ENCODE assay signal across 14 cellular contexts in genomic region chr5:153900703-153901395, GRCh38.
DNase-seq lines count a peak whose midpoint lies in the region; ATAC-seq, FAIRE-seq and TF ChIP-seq lines count a peak whose summit lies in the region.
"Had no signal": no experiment of that assay in that cellular context is flagged by ENCODE, and none has a peak within 500 bp of the region (broad histone marks: within the 10 kb centered on the region; RNA-seq: fewer than 3 reads in every experiment).

No MANE protein-coding gene starts in this region.

- no peak overlapping the region for H2BK120ac ChIP-seq in mesenchymal stem cell (ENCODE audit: low read depth, low read length)

- FAIRE-seq in A204.1 (lab: Jason Lieb, UNC): peak; percentile 11

- H3K9me2 ChIP-seq in PC-9 (ENCODE audit: insufficient read depth): no peaks in the 10 kb centered on the region

- H3K4me3 Mint-ChIP-seq in chondrocyte (ENCODE audit: unreplicated experiment): peak overlapping the region; percentile 3
- no peak overlapping the region for H3K4me3 Mint-ChIP-seq in activated naive CD8-positive, alpha-beta T cell treated with anti-CD3 and anti-CD28 coated beads, Interleukin-2, amount 50 U/mL, for 24 hours
- H3K4me3 Mint-ChIP-seq: activated naive CD4-positive, alpha-beta T cell treated with anti-CD3 and anti-CD28 coated beads, Interleukin-2, amount 50 U/mL, for 24 hours; effector memory CD8-positive, alpha-beta T cell; T-helper 2 cell treated with Interferon-gamma antibody and Interleukin-4, amounts not matched to agents 5 μg/mL and 100 μg/mL, for 36 hours had no signal

- no peak overlapping the region for H3K18ac ChIP-seq in mesenchymal stem cell (ENCODE audit: low read depth in 1 of 2, low read length in 2 of 2)

- peaks cover 7% of the 10 kb centered on the region for H3K9me3 Mint-ChIP-seq in chondrocyte (ENCODE audit: low read depth)
- no peaks in the 10 kb centered on the region for H3K9me3 Mint-ChIP-seq in activated naive CD8-positive, alpha-beta T cell treated with anti-CD3 and anti-CD28 coated beads, Interleukin-2, amount 50 U/mL, for 24 hours
- H3K9me3 Mint-ChIP-seq: activated naive CD4-positive, alpha-beta T cell treated with anti-CD3 and anti-CD28 coated beads, Interleukin-2, amount 50 U/mL, for 24 hours; effector memory CD8-positive, alpha-beta T cell; T-helper 2 cell treated with Interferon-gamma antibody and Interleukin-4, amounts not matched to agents 5 μg/mL and 100 μg/mL, for 36 hours had no signal

- H2AFZ ChIP-seq in mesenchymal stem cell (ENCODE audit: low read depth, low read length) (no peak overlapping the region), PC-9 (no peak overlapping the region)

- H3K4me1 ChIP-seq in mesenchymal stem cell (ENCODE audit: control insufficient read depth, insufficient read depth, low read depth, low read length) (peaks cover 3% of the 10 kb centered on the region), PC-9 (replicated peaks; ENCODE audit: insufficient read depth) (no peaks in the 10 kb centered on the region), thyroid gland (no peaks in the 10 kb centered on the region)

- no peaks in the 10 kb centered on the region for H3K79me1 ChIP-seq in mesenchymal stem cell (replicated peaks; ENCODE audit: low read length, poor library complexity, severe bottlenecking)

- no peaks in the 10 kb centered on the region for H3F3A ChIP-seq in PC-9 (ENCODE audit: insufficient read depth, low read depth)

- ATAC-seq in activated naive CD8-positive, alpha-beta T cell treated with anti-CD3 and anti-CD28 coated beads, Interleukin-2, amount 50 U/mL, for 24 hours: no peak
- ATAC-seq: effector memory CD8-positive, alpha-beta T cell; mucosa of descending colon had no signal

- BruUV-seq in PC-9 (replicated peaks; lab: Mats Ljungman, UMichigan): no TSS peak

- intact Hi-C loops in PC-9 (cut with micrococcal nuclease; ENCODE audit: unreplicated experiment): no loop called here
- intact Hi-C loops in thyroid gland (cut with DNase I): no loop called here

- H3K27me3 ChIP-seq in mesenchymal stem cell (ENCODE audit: control insufficient read depth in 1 of 2, insufficient read depth in 1 of 2, low read length in 2 of 2): no peaks in the 10 kb centered on the region
- peaks cover 17% of the 10 kb centered on the region for H3K27me3 ChIP-seq in PC-9 (ENCODE audit: insufficient read depth, low read depth)
- H3K27me3 ChIP-seq in thyroid gland: no peaks in the 10 kb centered on the region

- H3K4me3 ChIP-seq in mesenchymal stem cell (ENCODE audit: insufficient read depth in 1 of 2, low read depth in 1 of 2, low read length in 2 of 2): no peak overlapping the region
- H3K4me3 ChIP-seq in PC-9: no peak overlapping the region
- no peak overlapping the region for H3K4me3 ChIP-seq in thyroid gland (replicated peaks in 1 of 3)
- H3K4me3 ChIP-seq: mucosa of descending colon had no signal

- no peak overlapping the region for H2BK12ac ChIP-seq in mesenchymal stem cell (ENCODE audit: low read length in 2 of 2)

- H3K9me3 ChIP-seq in mesenchymal stem cell (ENCODE audit: control insufficient read depth, low read length) (no peaks in the 10 kb centered on the region), PC-9 (ENCODE audit: insufficient read depth, low read depth) (no peaks in the 10 kb centered on the region), thyroid gland (no peaks in the 10 kb centered on the region)
- H3K9me3 ChIP-seq: mucosa of descending colon had no signal

- no peaks in the 10 kb centered on the region for H3K36me3 Mint-ChIP-seq in chondrocyte (ENCODE audit: low read depth)
- no peaks in the 10 kb centered on the region for H3K36me3 Mint-ChIP-seq in activated naive CD8-positive, alpha-beta T cell treated with anti-CD3 and anti-CD28 coated beads, Interleukin-2, amount 50 U/mL, for 24 hours (ENCODE audit: low read depth)
- H3K36me3 Mint-ChIP-seq: activated naive CD4-positive, alpha-beta T cell treated with anti-CD3 and anti-CD28 coated beads, Interleukin-2, amount 50 U/mL, for 24 hours had no signal

- H3K36me3 ChIP-seq in mesenchymal stem cell (ENCODE audit: control insufficient read depth in 1 of 2, insufficient read depth in 2 of 2, low read depth in 1 of 2, low read length in 2 of 2): no peaks in the 10 kb centered on the region
- no peaks in the 10 kb centered on the region for H3K36me3 ChIP-seq in PC-9 (ENCODE audit: low read depth)
- no peaks in the 10 kb centered on the region for H3K36me3 ChIP-seq in thyroid gland

- H3K79me2 ChIP-seq in PC-9 (ENCODE audit: low read depth): no peaks in the 10 kb centered on the region

- no peaks in the 10 kb centered on the region for H3K27me3 Mint-ChIP-seq in chondrocyte (ENCODE audit: low read depth)
- no peaks in the 10 kb centered on the region for H3K27me3 Mint-ChIP-seq in activated naive CD8-positive, alpha-beta T cell treated with anti-CD3 and anti-CD28 coated beads, Interleukin-2, amount 50 U/mL, for 24 hours

- H2BK5ac ChIP-seq in mesenchymal stem cell (ENCODE audit: low read depth, low read length, poor library complexity, severe bottlenecking): no peak overlapping the region

- H4K8ac ChIP-seq in mesenchymal stem cell (ENCODE audit: low read length): no peak overlapping the region

- H4K91ac ChIP-seq in mesenchymal stem cell (ENCODE audit: low read length): no peak overlapping the region

- H3K23ac ChIP-seq in mesenchymal stem cell (ENCODE audit: low read length in 2 of 2): no peak overlapping the region

- H3K14ac ChIP-seq in mesenchymal stem cell (ENCODE audit: low read length in 2 of 2): no peak overlapping the region

- no peak for TF ChIP-seq POLR2A in thyroid gland (IDR thresholded peaks at IDR 0.05)

- H3K27ac ChIP-seq in mesenchymal stem cell (ENCODE audit: low read length, poor library complexity, severe bottlenecking) (peak overlapping the region; percentile 45), PC-9 (no peak overlapping the region), thyroid gland (no peak overlapping the region)

- no peaks in the 10 kb centered on the region for H4K20me1 ChIP-seq in PC-9 (ENCODE audit: insufficient read depth)

- H2BK15ac ChIP-seq in mesenchymal stem cell (ENCODE audit: low read depth, poor library complexity, severe bottlenecking): no peak overlapping the region

- no peak overlapping the region for H3K4ac ChIP-seq in mesenchymal stem cell (ENCODE audit: low read depth in 1 of 2, low read length in 2 of 2)

- POLR2A ChIA-PET in PC-9 (lab: Charles Lee; ENCODE audit: unreplicated experiment): no interaction called here

- no peak overlapping the region for H2AK5ac ChIP-seq in mesenchymal stem cell (ENCODE audit: low read length, severe bottlenecking)

- H3K9ac ChIP-seq in mesenchymal stem cell (ENCODE audit: low read length): peak overlapping the region; percentile 16

- no peak for TF ChIP-seq CTCF in chondrocyte (IDR thresholded peaks at IDR 0.05)
- TF ChIP-seq CTCF in PC-9 (conservative IDR thresholded peaks at IDR 0.05): no peak
- no peak for TF ChIP-seq CTCF in thyroid gland (IDR thresholded peaks at IDR 0.05)

- no CpG with 5 or more reads among the region's 3 CpGs for WGBS in mesenchymal stem cell
- 69 to 77% methylated on average over 3 of the region's 3 CpGs for WGBS in thyroid gland, 2 donors

- CTCF ChIA-PET in PC-9 (lab: Charles Lee): no interaction called here

- H3K4me1 Mint-ChIP-seq in chondrocyte (ENCODE audit: low read depth): peaks cover 88% of the 10 kb centered on the region
- H3K4me1 Mint-ChIP-seq in activated naive CD8-positive, alpha-beta T cell treated with anti-CD3 and anti-CD28 coated beads, Interleukin-2, amount 50 U/mL, for 24 hours: no peaks in the 10 kb centered on the region
- H3K4me1 Mint-ChIP-seq: activated naive CD4-positive, alpha-beta T cell treated with anti-CD3 and anti-CD28 coated beads, Interleukin-2, amount 50 U/mL, for 24 hours had no signal

- H3K27ac Mint-ChIP-seq in chondrocyte (ENCODE audit: unreplicated experiment): peak overlapping the region; percentile 93
- H3K27ac Mint-ChIP-seq in activated naive CD8-positive, alpha-beta T cell treated with anti-CD3 and anti-CD28 coated beads, Interleukin-2, amount 50 U/mL, for 24 hours: no peak overlapping the region
- H3K27ac Mint-ChIP-seq: activated naive CD4-positive, alpha-beta T cell treated with anti-CD3 and anti-CD28 coated beads, Interleukin-2, amount 50 U/mL, for 24 hours; effector memory CD8-positive, alpha-beta T cell; T-helper 2 cell treated with Interferon-gamma antibody and Interleukin-4, amounts not matched to agents 5 μg/mL and 100 μg/mL, for 36 hours had no signal

- H3K4me2 ChIP-seq in mesenchymal stem cell (ENCODE audit: low read length, poor library complexity, severe bottlenecking) (no peak overlapping the region), PC-9 (no peak overlapping the region)

- DNase-seq in LHCN-M2 (ENCODE audit: low read depth): peak; percentile 93
- DNase-seq in chondrocyte (ENCODE audit: low spot score): no peak
- DNase-seq in mesenchymal stem cell: peak; percentile 51
- DNase-seq in PC-9: no peak
- no peak for DNase-seq in thyroid gland
- DNase-seq in activated naive CD8-positive, alpha-beta T cell treated with anti-CD3 and anti-CD28 coated beads, Interleukin-2, amount 50 U/mL, for 24 hours: no peak
- DNase-seq in GM19238 (ENCODE audit: insufficient read length, low spot score): no peak
- DNase-seq: effector memory CD8-positive, alpha-beta T cell; KBM-7; mucosa of descending colon; NCI-H2029 had no signal

Comparison
In these comparisons a context has a peak if more than half of its experiments do, and no peak if none do; other contexts are left out.
1. DNase-seq: peak in LHCN-M2 (single experiment) and mesenchymal stem cell (single experiment); none in chondrocyte (single experiment), PC-9 (0 of 2), thyroid gland (0 of 2), activated naive CD8-positive, alpha-beta T cell treated with anti-CD3 and anti-CD28 coated beads, Interleukin-2, amount 50 U/mL, for 24 hours (single experiment) and GM19238 (single experiment).